In genomic region chr2:946073-947005, GRCh38 we compare ENCODE assay signal across 11 cellular contexts. TPM values are rescaled to one million over a fixed set of nuclear protein-coding genes. Genes with fewer than 3 reads are reported as not detected.
DNase-seq lines count a peak whose midpoint lies in the region; ATAC-seq and TF ChIP-seq lines count a peak whose summit lies in the region.
"Had no signal": no experiment of that assay in that cellular context is flagged by ENCODE, and none has a peak within 500 bp of the region (broad histone marks: within the 10 kb centered on the region; RNA-seq: fewer than 3 reads in every experiment).

No MANE protein-coding gene starts in this region.

- H3K36me3 ChIP-seq in stomach: no peaks in the 10 kb centered on the region
- H3K36me3 ChIP-seq: ascending aorta had no signal

- H3K27ac Mint-ChIP-seq in T-helper 17 cell: peak overlapping the region; percentile 6

- WGBS in stomach, 5 donors: 76 to 85% (median 79%) methylated on average over 9 of the region's 9 CpGs

- H3K4me3 Mint-ChIP-seq in T-helper 17 cell: peak overlapping the region; percentile 81

- H3K9me3 ChIP-seq in T-helper 17 cell (ENCODE audit: control insufficient read depth, low read length, poor library complexity, severe bottlenecking) (no peaks in the 10 kb centered on the region), stomach (peaks cover 0 to 16% (median 9%) of the 10 kb centered on the region in 4 donors)
- H3K9me3 ChIP-seq: ascending aorta had no signal

- no peak overlapping the region for H3K27ac ChIP-seq in dorsolateral prefrontal cortex
- no peak overlapping the region for H3K27ac ChIP-seq in stomach
- H3K27ac ChIP-seq: ascending aorta, C4-2B had no signal

- H3K27me3 ChIP-seq in dorsolateral prefrontal cortex: peaks cover 0 to 92% (median 62%) of the 10 kb centered on the region in 45 donors
- H3K27me3 ChIP-seq in stomach: peaks cover 5 to 64% (median 21%) of the 10 kb centered on the region in 3 donors

- peaks cover 6 to 21% (median 18%) of the 10 kb centered on the region in 4 donors for H3K4me1 ChIP-seq in stomach

- intact Hi-C loops in dorsolateral prefrontal cortex (cut with DNase I) (no loop called here), stomach (cut with DNase I; ENCODE audit: low total_unique reads) (no loop called here)

- H3K36me3 Mint-ChIP-seq in T-helper 17 cell (ENCODE audit: low read depth): peaks cover 5% of the 10 kb centered on the region

- peaks cover 14% of the 10 kb centered on the region for H3K27me3 Mint-ChIP-seq in T-helper 17 cell

- ATAC-seq in HG02943 (IDR thresholded peaks at IDR 0.05; ENCODE audit: low read depth, unreplicated experiment): peak; percentile 74
- no peak for ATAC-seq in T-helper 17 cell
- ATAC-seq in HG02970 (IDR thresholded peaks at IDR 0.05; ENCODE audit: low FRiP score, unreplicated experiment): no peak

- peaks cover 18% of the 10 kb centered on the region for H3K4me1 Mint-ChIP-seq in T-helper 17 cell

- no peak overlapping the region for H3K4me3 ChIP-seq in dorsolateral prefrontal cortex
- H3K4me3 ChIP-seq in stomach: no peak overlapping the region
- H3K4me3 ChIP-seq: ascending aorta had no signal

- TF ChIP-seq EP300 in stomach (IDR thresholded peaks at IDR 0.05): no peak

- TF ChIP-seq CTCF in dorsolateral prefrontal cortex (IDR thresholded peaks at IDR 0.05 in 54 of 56, conservative IDR thresholded peaks at IDR 0.05 in 2 of 56; ENCODE audit: low read depth in 1 of 56, partially characterized antibody in 56 of 56): no peak
- no peak for TF ChIP-seq CTCF in stomach (IDR thresholded peaks at IDR 0.05)

- peak; percentile 40 for DNase-seq in stimulated activated CD4-positive, alpha-beta T cell treated with anti-CD3 and anti-CD28 coated beads, Interleukin-15, amount 100 ng/mL, for 24 hours
- DNase-seq in stimulated activated CD4-positive, alpha-beta T cell treated with anti-CD3 and anti-CD28 coated beads, Interleukin-4, amount 100 ng/mL, for 1 hour: no peak
- DNase-seq in T-helper 17 cell (no peak), dorsolateral prefrontal cortex (no peak), NCI-H510A treated with DMSO at 0.1 percent for 48 hours (lab: John Stamatoyannopoulos, UW) (no peak), stomach (no peak)
- DNase-seq: NCI-H1436 treated with DMSO at 0.1 percent for 48 hours had no signal

- TF ChIP-seq POLR2A in stomach (IDR thresholded peaks at IDR 0.05): no peak

RNA-seq across cellular contexts. Expression of gene SNTG2, which starts 4.3 kb away (rescaled TPM):
- total RNA-seq in T-helper 17 cell (1 to 10 TPM; 2.0 to 6.3 TPM), dorsolateral prefrontal cortex (10 to 100 TPM in 3 of 120 experiments, 1 to 10 TPM in 115, under 1 TPM in 1, not detected in 1; 0.82 to 13.7 (median 3.7) TPM), stomach (10 to 100 TPM in 1 of 5 donors, 1 to 10 TPM in 3, not detected in 1; 5.3 to 19.6 (median 6.0) TPM)
- polyA plus RNA-seq in stomach: 1 to 10 TPM in 1 of 3 donors, under 1 TPM in 2; 0.68 to 1.1 (median 0.90) TPM
